16 cellular contexts compared by ENCODE assay signal in the genomic region with DNA sequence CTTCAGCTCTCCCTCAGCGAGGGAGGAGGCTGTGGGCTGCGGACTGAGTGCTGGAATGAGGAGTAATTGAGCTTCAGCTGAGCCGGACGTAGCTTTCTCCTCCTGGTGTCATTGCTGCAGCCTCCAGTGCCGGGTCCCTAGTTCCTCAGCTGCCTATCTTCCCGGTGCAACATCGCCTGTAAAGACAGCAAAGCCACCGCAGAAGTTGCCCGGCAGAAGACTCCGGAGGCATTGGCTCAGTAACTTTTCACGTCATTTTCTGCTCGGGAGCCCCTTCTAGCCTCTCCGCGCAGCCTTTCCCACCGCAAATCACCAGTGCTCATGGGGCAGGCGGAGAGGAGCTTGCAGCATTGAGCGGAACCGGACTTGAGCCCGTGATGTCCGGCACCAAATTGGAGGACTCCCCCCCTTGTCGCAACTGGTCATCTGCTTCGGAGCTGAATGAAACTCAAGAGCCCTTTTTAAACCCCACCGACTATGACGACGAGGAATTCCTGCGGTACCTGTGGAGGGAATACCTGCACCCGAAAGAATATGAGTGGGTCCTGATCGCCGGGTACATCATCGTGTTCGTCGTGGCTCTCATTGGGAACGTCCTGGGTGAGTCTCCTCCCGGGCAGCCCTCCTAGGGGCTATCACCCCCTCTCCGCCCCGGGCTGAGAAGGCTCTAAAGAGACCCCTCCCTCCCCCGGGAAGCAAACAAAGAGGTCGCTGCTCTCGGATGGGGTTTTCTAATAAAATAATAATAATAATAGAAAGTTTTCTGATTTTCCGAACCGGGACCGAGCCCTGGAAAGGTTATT. TPM values are rescaled to one million over a fixed set of nuclear protein-coding genes. Genes with fewer than 3 reads are reported as not detected.
DNase-seq lines count a peak whose midpoint lies in the region; ATAC-seq and TF ChIP-seq lines count a peak whose summit lies in the region.
"Had no signal": no experiment of that assay in that cellular context is flagged by ENCODE, and none has a peak within 500 bp of the region (broad histone marks: within the 10 kb centered on the region; RNA-seq: fewer than 3 reads in every experiment).

A gene (plus strand): TSS at position 305 of the 803 bp plus-strand sequence. CDS start 73 bp downstream, at position 378.

- peak; percentile 56 for DNase-seq in ELF-1 (ENCODE audit: low read depth, low spot score)
- no peak for DNase-seq in Panc1 (ENCODE audit: low read depth, low spot score)
- DNase-seq in glomerular visceral epithelial cell (ENCODE audit: extremely low spot score) = peak; percentile 8
- DNase-seq in neuronal stem cell (ENCODE audit: low spot score) = no peak
- no peak for DNase-seq in NCI-H187 treated with DMSO at 0.1 percent for 48 hours (lab: John Stamatoyannopoulos, UW)
- no peak for DNase-seq in H4 (ENCODE audit: low spot score)
- no peak for DNase-seq in GM10266 (ENCODE audit: extremely low spot score)
- no peak for DNase-seq in CD14-positive monocyte (ENCODE audit: low spot score)
- DNase-seq: activated naive CD8-positive, alpha-beta T cell treated with anti-CD3 and anti-CD28 coated beads, Interleukin-2, amount 10 ng/mL, durations not matched to agents 7 days and 5 days; GM23248; kidney glomerular epithelial cell; NCI-H2081 treated with DMSO at 0.1 percent for 48 hours; PC-9; uterus had no signal

- H3K4me1 Mint-ChIP-seq in CD14-positive monocyte = no peaks in the 10 kb centered on the region
- H3K4me1 Mint-ChIP-seq: activated naive CD8-positive, alpha-beta T cell treated with anti-CD3 and anti-CD28 coated beads, Interleukin-2, amount 10 ng/mL, durations not matched to agents 7 days and 5 days had no signal

- H3K14ac ChIP-seq in neuronal stem cell (ENCODE audit: low read length) = no peak within 1 kb of the TSS

- no peak within 1 kb of the TSS for H2AK5ac ChIP-seq in neuronal stem cell (ENCODE audit: low read depth, low read length)

- H3K9me3 ChIP-seq in Panc1 (ENCODE audit: control insufficient read depth, insufficient read depth, low read depth, low read length) = no peaks in the 10 kb centered on the region
- no peaks in the 10 kb centered on the region for H3K9me3 ChIP-seq in neuronal stem cell (replicated peaks in 1 of 2; ENCODE audit: control insufficient read depth in 2 of 2, insufficient read depth in 1 of 2, low read depth in 1 of 2, low read length in 2 of 2)
- H3K9me3 ChIP-seq: uterus had no signal

- H3K9ac ChIP-seq in neuronal stem cell (ENCODE audit: low read depth, low read length, poor library complexity) = peak within 1 kb of the TSS; percentile 63
- H3K9ac ChIP-seq: GM23248 had no signal

- no peaks in the 10 kb centered on the region for H3K79me1 ChIP-seq in neuronal stem cell (ENCODE audit: low read depth, low read length)

- H4K8ac ChIP-seq in neuronal stem cell (ENCODE audit: low read depth, low read length) = no peak within 1 kb of the TSS

- no peak within 1 kb of the TSS for H2BK120ac ChIP-seq in neuronal stem cell (ENCODE audit: low read depth, low read length)

- H3K36me3 ChIP-seq in Panc1 (ENCODE audit: control insufficient read depth, insufficient read depth, low read length) (no peaks in the 10 kb centered on the region), neuronal stem cell (replicated peaks in 1 of 2; ENCODE audit: control insufficient read depth in 2 of 2, insufficient read depth in 2 of 2, low read length in 2 of 2) (no peaks in the 10 kb centered on the region)
- H3K36me3 ChIP-seq: uterus had no signal

- in situ Hi-C loops in Panc1 (cut with HindIII; ENCODE audit: low pct_unique_long_range_greater_than_20kb, low sequenced_read_pairs) = no loop called here

- H3K23ac ChIP-seq in neuronal stem cell (ENCODE audit: low read depth, low read length, poor library complexity) = no peak within 1 kb of the TSS

- CTCF ChIA-PET in Panc1 (lab: Charles Lee) = no interaction called here

- no peak within 1 kb of the TSS for H2BK15ac ChIP-seq in neuronal stem cell (ENCODE audit: low read length)

- no TSS peak for BruUV-seq in Panc1 (replicated peaks; lab: Mats Ljungman, UMichigan)

- H3K4me3 ChIP-seq in Panc1 (ENCODE audit: low read depth in 2 of 2, low read length in 2 of 2) (peak within 1 kb of the TSS in 1 of 2 experiments; percentile 12; a peak in 1 of 4 replicates), neuronal stem cell (ENCODE audit: low read length in 2 of 2) (peak within 1 kb of the TSS in 1 of 2 donors; percentile 75)
- H3K4me3 ChIP-seq: GM23248, PC-9, uterus had no signal

- H3K27me3 ChIP-seq in Panc1 (ENCODE audit: control insufficient read depth, insufficient read depth, low read length) (peaks cover 13% of the 10 kb centered on the region), neuronal stem cell (ENCODE audit: control insufficient read depth in 3 of 3, insufficient read depth in 3 of 3, low read depth in 1 of 3, low read length in 3 of 3) (peaks cover 0 to 47% (median 17%) of the 10 kb centered on the region in 3 experiments)

- no CpG with 5 or more reads among the region's 42 CpGs for WGBS in neuronal stem cell (ENCODE audit: extremely low coverage in 2 of 2, insufficient read length in 2 of 2, insufficient replicate concordance in 1 of 2), 2 donors

- peak within 1 kb of the TSS; percentile 68 for H2AFZ ChIP-seq in neuronal stem cell (ENCODE audit: low read length)
- H2AFZ ChIP-seq: GM23248, PC-9 had no signal

- POLR2A ChIA-PET in Panc1 (lab: Charles Lee) = interaction anchor here (0.7 kb wide), 1 partner anchor 60 kb away, joined by 4 read pairs; no protein-coding TSS in a partner anchor

- H3K4me2 ChIP-seq in neuronal stem cell (ENCODE audit: insufficient read depth, low read length, poor library complexity, severe bottlenecking) = peak within 1 kb of the TSS; percentile 80
- H3K4me2 ChIP-seq: PC-9 had no signal

- 0 out of 2 replicates have a peak, but pooled peaks have one; percentile 38 for ATAC-seq in Panc1

- no peak within 1 kb of the TSS for H2BK12ac ChIP-seq in neuronal stem cell (ENCODE audit: low read length)

- H3K18ac ChIP-seq in neuronal stem cell (ENCODE audit: low read length) = no peak within 1 kb of the TSS

- H3K36me3 Mint-ChIP-seq in CD14-positive monocyte = no peaks in the 10 kb centered on the region
- H3K36me3 Mint-ChIP-seq: activated naive CD8-positive, alpha-beta T cell treated with anti-CD3 and anti-CD28 coated beads, Interleukin-2, amount 10 ng/mL, durations not matched to agents 7 days and 5 days had no signal

- H3K4me3 Mint-ChIP-seq in CD14-positive monocyte = peak within 1 kb of the TSS in 1 of 2 donors; percentile 60
- H3K4me3 Mint-ChIP-seq: activated naive CD8-positive, alpha-beta T cell treated with anti-CD3 and anti-CD28 coated beads, Interleukin-2, amount 10 ng/mL, durations not matched to agents 7 days and 5 days had no signal

- H3K27me3 Mint-ChIP-seq in CD14-positive monocyte (ENCODE audit: low read depth in 3 of 3) = peaks cover 19 to 30% (median 24%) of the 10 kb centered on the region in 3 donors

- H4K91ac ChIP-seq in neuronal stem cell (ENCODE audit: low read depth, low read length, poor library complexity) = no peak within 1 kb of the TSS

- H3K4me1 ChIP-seq in Panc1 (ENCODE audit: control insufficient read depth, insufficient read depth, low read length) (0 out of 2 replicates have a peak, but pooled peaks cover 3% of the 10 kb centered on the region), neuronal stem cell (ENCODE audit: control insufficient read depth in 2 of 2, insufficient read depth in 1 of 2, low read depth in 1 of 2, low read length in 2 of 2) (peaks cover 0 to 5% of the 10 kb centered on the region in 2 donors)

- H3K27ac ChIP-seq in Panc1 (ENCODE audit: low read length) (no peak within 1 kb of the TSS), neuronal stem cell (replicated peaks; ENCODE audit: low read length) (no peak within 1 kb of the TSS)
- H3K27ac ChIP-seq: GM23248, PC-9, uterus had no signal

- H3K9me3 Mint-ChIP-seq in CD14-positive monocyte = peaks cover 0 to 15% (median 9%) of the 10 kb centered on the region in 7 donors

- no peak within 1 kb of the TSS for H3K27ac Mint-ChIP-seq in CD14-positive monocyte
- H3K27ac Mint-ChIP-seq: activated naive CD8-positive, alpha-beta T cell treated with anti-CD3 and anti-CD28 coated beads, Interleukin-2, amount 10 ng/mL, durations not matched to agents 7 days and 5 days had no signal

- H2BK5ac ChIP-seq in neuronal stem cell (ENCODE audit: low read length) = no peak within 1 kb of the TSS

- TF ChIP-seq CTCF in Panc1 (IDR thresholded peaks at IDR 0.05) (no peak), GM10266 (IDR thresholded peaks at IDR 0.05; ENCODE audit: control insufficient read depth, insufficient read depth, low read depth, missing control alignments) (no peak), CD14-positive monocyte (IDR thresholded peaks at IDR 0.05) (no peak)

- intact Hi-C loops in Panc1 (cut with micrococcal nuclease; ENCODE audit: unreplicated experiment) (no loop called here), CD14-positive monocyte (cut with micrococcal nuclease) (no loop called here)

- H3K4ac ChIP-seq in neuronal stem cell (ENCODE audit: low read length) = no peak within 1 kb of the TSS

RNA-seq across cellular contexts. Expression of the gene that starts here (rescaled TPM):
- total RNA-seq in Panc1 (2021; ENCODE audit: unreplicated experiment) = not detected
- polyA plus RNA-seq in Panc1 (2012; ENCODE audit: insufficient read length) = not detected
- not detected for polyA plus RNA-seq in neuronal stem cell (2013, experiment 1 of 2)
- polyA plus RNA-seq in neuronal stem cell (2013, experiment 2 of 2) = 0.01 TPM
- not detected in 2 replicates for total RNA-seq in H4 (2014; rRNA removed; shearing (Covaris generic))
- polyA plus RNA-seq in CD14-positive monocyte = not detected
- total RNA-seq: activated naive CD8-positive, alpha-beta T cell treated with anti-CD3 and anti-CD28 coated beads, Interleukin-2, amount 10 ng/mL, durations not matched to agents 7 days and 5 days; GM23248; PC-9; pulmonary artery endothelial cell had no signal
- polyA plus RNA-seq: BJ, GM23248 had no signal

Comparison
In these comparisons a context has a peak if more than half of its experiments do, and no peak if none do; other contexts are left out.
1. Peak in ATAC-seq in Panc1; RNA of the gene not detected or under 1 TPM.
2. DNase-seq: peak in ELF-1 (single experiment) and glomerular visceral epithelial cell (single experiment); none in Panc1 (single experiment), neuronal stem cell (single experiment), NCI-H187 treated with DMSO at 0.1 percent for 48 hours (single experiment), H4 (single experiment), GM10266 (single experiment) and CD14-positive monocyte (single experiment).